In the genomic region with DNA sequence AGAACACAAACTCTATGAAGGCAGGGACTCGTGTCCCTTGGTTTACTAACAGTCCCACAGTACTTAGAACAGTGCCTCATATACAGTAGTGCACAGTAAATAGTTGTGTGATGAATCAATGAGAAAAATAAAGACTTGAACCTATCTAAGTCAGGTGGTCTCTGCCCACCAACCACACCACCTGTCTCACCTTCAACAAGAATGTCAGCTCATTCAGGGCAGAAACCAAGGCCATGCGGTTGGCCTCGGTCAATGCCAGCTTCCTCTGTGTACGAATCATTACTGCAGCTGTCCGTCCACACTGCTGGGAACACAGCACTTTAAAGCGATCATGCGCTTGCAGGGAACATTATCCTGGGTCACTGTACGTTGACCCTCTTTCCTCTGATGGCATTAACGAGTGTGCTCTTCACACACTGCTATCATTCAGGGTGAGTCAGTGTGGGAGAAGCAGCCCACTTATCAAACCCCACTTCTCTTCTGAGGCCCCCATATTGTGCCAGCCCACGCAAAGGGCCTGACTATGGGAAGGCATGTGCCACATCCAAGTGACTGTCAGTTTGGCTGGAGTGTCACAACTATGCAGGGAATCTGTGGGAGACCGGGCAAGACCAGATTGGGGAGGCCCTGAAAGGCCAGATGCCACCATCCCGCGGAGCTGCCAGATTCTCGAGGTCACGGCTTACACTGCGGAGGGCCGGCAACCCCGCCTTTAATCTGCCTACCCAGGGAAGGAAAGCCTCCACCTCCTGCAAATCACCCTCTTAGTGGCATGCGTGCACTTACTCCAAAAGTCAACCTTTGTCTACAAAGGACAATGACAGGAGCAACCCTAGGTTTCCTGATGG, we compare ENCODE assay signal across 17 cellular contexts. TPM values are rescaled to one million over a fixed set of nuclear protein-coding genes. Genes with fewer than 3 reads are reported as not detected.
DNase-seq lines count a peak whose midpoint lies in the region; TF ChIP-seq lines count a peak whose summit lies in the region.
"Had no signal": no experiment of that assay in that cellular context is flagged by ENCODE, and none has a peak within 500 bp of the region (broad histone marks: within the 10 kb centered on the region; RNA-seq: fewer than 3 reads in every experiment).

No MANE protein-coding gene starts in this region.

- no peak for TF ChIP-seq CTCF in neural crest cell (conservative IDR thresholded peaks at IDR 0.05)

- no peaks in the 10 kb centered on the region for H3K36me3 Mint-ChIP-seq in neural crest cell (ENCODE audit: low read depth)
- H3K36me3 Mint-ChIP-seq: activated CD4-positive, alpha-beta memory T cell treated with anti-CD3 and anti-CD28 coated beads for 36 hours; T-cell had no signal

- H3K4me3 Mint-ChIP-seq in neural crest cell: no peak overlapping the region
- H3K4me3 Mint-ChIP-seq: activated CD4-positive, alpha-beta memory T cell treated with anti-CD3 and anti-CD28 coated beads for 36 hours; activated naive CD4-positive, alpha-beta T cell treated with anti-CD3 and anti-CD28 coated beads for 36 hours; T-cell had no signal

- in situ Hi-C loops in G401 (cut with HindIII; ENCODE audit: low sequenced_read_pairs): no loop called here

- H3K27me3 Mint-ChIP-seq in neural crest cell (ENCODE audit: low read depth): no peaks in the 10 kb centered on the region
- H3K27me3 Mint-ChIP-seq: activated CD4-positive, alpha-beta memory T cell treated with anti-CD3 and anti-CD28 coated beads for 36 hours had no signal

- DNase-seq in G401 (ENCODE audit: low spot score) (peak; percentile 85), NCI-H226 (peak; percentile 16), glomerular visceral epithelial cell (ENCODE audit: extremely low spot score) (peak; percentile 72), neural crest cell (ENCODE audit: low read depth, low spot score) (no peak), dermis blood vessel endothelial cell (no peak), RPMI8226 (no peak), NCI-H2081 (lab: John Stamatoyannopoulos, UW) (no peak)
- no peak for DNase-seq in stimulated activated CD4-positive, alpha-beta T cell treated with anti-CD3 and anti-CD28 coated beads, Interleukin-2, amount 100 ng/mL, for 48 hours
- DNase-seq: activated CD4-positive, alpha-beta memory T cell treated with anti-CD3 and anti-CD28 coated beads for 36 hours; activated naive CD4-positive, alpha-beta T cell treated with anti-CD3 and anti-CD28 coated beads for 36 hours; activated T-cell treated with anti-CD3 and anti-CD28 coated beads, Interleukin-2, amount 50 U/mL, for 1 hour; colonic mucosa; lower lobe of right lung; NCI-H146; pancreas; stimulated activated CD4-positive, alpha-beta T cell treated with anti-CD3 and anti-CD28 coated beads, Interleukin-12 subunit alpha, Interleukin-12 subunit beta, amount 100 ng/mL, for 4 hours; T-cell had no signal

- no peaks in the 10 kb centered on the region for H3K9me3 Mint-ChIP-seq in neural crest cell
- H3K9me3 Mint-ChIP-seq: activated CD4-positive, alpha-beta memory T cell treated with anti-CD3 and anti-CD28 coated beads for 36 hours; activated naive CD4-positive, alpha-beta T cell treated with anti-CD3 and anti-CD28 coated beads for 36 hours had no signal

- H3K4me1 Mint-ChIP-seq in neural crest cell: peaks cover 12% of the 10 kb centered on the region
- H3K4me1 Mint-ChIP-seq: T-cell had no signal

- peak overlapping the region; percentile 4 for H3K27ac Mint-ChIP-seq in neural crest cell (ENCODE audit: unreplicated experiment)
- H3K27ac Mint-ChIP-seq: activated CD4-positive, alpha-beta memory T cell treated with anti-CD3 and anti-CD28 coated beads for 36 hours; activated naive CD4-positive, alpha-beta T cell treated with anti-CD3 and anti-CD28 coated beads for 36 hours; T-cell had no signal

RNA-seq across cellular contexts. Expression of a gene that starts 36.1 kb away (rescaled TPM):
- total RNA-seq in G401 (2014; rRNA removed; shearing (Covaris generic)): 0.10 and 0.49 TPM in 2 replicates
- total RNA-seq in neural crest cell: 33.0 and 34.5 TPM in 2 replicates
- total RNA-seq in dermis blood vessel endothelial cell: 7.2 and 14.0 TPM in 2 replicates

Comparison
In these comparisons a context has a peak if more than half of its experiments do, and no peak if none do; other contexts are left out.
1. DNase-seq: peak in G401 (single experiment), NCI-H226 (single experiment) and glomerular visceral epithelial cell (single experiment); none in neural crest cell (single experiment), dermis blood vessel endothelial cell (single experiment), RPMI8226 (single experiment), NCI-H2081 (0 of 2) and stimulated activated CD4-positive, alpha-beta T cell treated with anti-CD3 and anti-CD28 coated beads, Interleukin-2, amount 100 ng/mL, for 48 hours (0 of 2).